14 cellular contexts compared by ENCODE assay signal in genomic region chr4:177177446-177178160, GRCh38.
A peak's percentile ranks its signal among the peaks of the same experiment; 100 is the strongest.
DNase-seq lines count a peak whose midpoint lies in the region; ATAC-seq, FAIRE-seq and TF ChIP-seq lines count a peak whose summit lies in the region.
"Had no signal": no experiment of that assay in that cellular context is flagged by ENCODE, and none has a peak within 500 bp of the region (broad histone marks: within the 10 kb centered on the region; RNA-seq: fewer than 3 reads in every experiment).

No MANE protein-coding gene starts in this region.

- CTCF ChIA-PET in GM12878 (lab: Yijun Ruan, JAX) = interaction anchor here (0.6 kb wide), 1 partner anchor 37 kb away, joined by 3 read pairs; no protein-coding TSS in a partner anchor

- WGBS in GM12878 (ENCODE audit: insufficient coverage, insufficient replicate concordance, low lambda C conversion rate, missing lambda C conversion rate) = 4% methylated on average over 1 of the region's 1 CpG
- 38% methylated on average over 1 of the region's 1 CpG; no CpG with 5 or more reads in 1 of the 2 donors for WGBS in gastroesophageal sphincter (ENCODE audit: low coverage in 1 of 2), 2 donors

- H3K9me3 ChIP-seq in GM12878 (replicated peaks; ENCODE audit: control insufficient read depth, insufficient read depth, low read length) (no peaks in the 10 kb centered on the region), gastroesophageal sphincter (no peaks in the 10 kb centered on the region), skeletal muscle satellite cell (replicated peaks; ENCODE audit: low read length) (no peaks in the 10 kb centered on the region)
- H3K9me3 ChIP-seq: heart left ventricle had no signal

- H3K36me3 ChIP-seq in GM12878 (ENCODE audit: control insufficient read depth in 2 of 2, insufficient read depth in 2 of 2, low read length in 1 of 2) = no peaks in the 10 kb centered on the region
- H3K36me3 ChIP-seq in gastroesophageal sphincter = no peaks in the 10 kb centered on the region
- H3K36me3 ChIP-seq in skeletal muscle satellite cell (ENCODE audit: insufficient read depth, low read length) = no peaks in the 10 kb centered on the region
- H3K36me3 ChIP-seq: heart left ventricle had no signal

- no TSS peak for BruUV-seq in GM12878 (replicated peaks; lab: Mats Ljungman, UMichigan)

- H2AFZ ChIP-seq in GM12878 (ENCODE audit: control insufficient read depth, low read depth, low read length) = no peak overlapping the region

- TF ChIP-seq POLR2A in GM12878 (IDR thresholded peaks at IDR 0.05; ENCODE audit: low read depth, low read length) (no peak), gastroesophageal sphincter (IDR thresholded peaks at IDR 0.05) (no peak)

- POLR2A ChIA-PET in GM12878 (lab: Charles Lee) = no interaction called here

- no peak overlapping the region for H3K4me3 ChIP-seq in GM12878
- H3K4me3 ChIP-seq in gastroesophageal sphincter = no peak overlapping the region
- no peak overlapping the region for H3K4me3 ChIP-seq in skeletal muscle satellite cell (ENCODE audit: low read length)
- H3K4me3 ChIP-seq: heart left ventricle had no signal

- in situ Hi-C loops in GM12878 (cut with MboI) = no loop called here

- ATAC-seq in GM12878 (no peak), gastroesophageal sphincter (peak; percentile 73), left ventricle myocardium superior (no peak)
- ATAC-seq: heart left ventricle had no signal

- H3K27me3 ChIP-seq in GM12878 (replicated peaks in 1 of 2; ENCODE audit: control insufficient read depth in 2 of 2, insufficient read depth in 2 of 2, low read length in 1 of 2) (no peaks in the 10 kb centered on the region), gastroesophageal sphincter (no peaks in the 10 kb centered on the region), skeletal muscle satellite cell (ENCODE audit: control insufficient read depth, insufficient read depth, low read length) (no peaks in the 10 kb centered on the region)
- H3K27me3 ChIP-seq: heart left ventricle had no signal

- DNase-seq in EH (ENCODE audit: low read depth) = peak; percentile 70
- DNase-seq in GM12878 (ENCODE audit: low read depth, low spot score) = no peak
- no peak for DNase-seq in activated CD4-positive, alpha-beta T cell treated with anti-CD3 and anti-CD28 coated beads for 48 hours
- DNase-seq in NCI-H146 treated with DMSO at 0.1 percent for 48 hours (lab: John Stamatoyannopoulos, UW; ENCODE audit: unreplicated experiment) = no peak
- DNase-seq in NCI-H82 treated with DMSO at 0.1 percent for 48 hours (lab: John Stamatoyannopoulos, UW; ENCODE audit: unreplicated experiment) = no peak
- DNase-seq in left ventricle myocardium superior = no peak
- DNase-seq: activated CD4-positive, alpha-beta T cell treated with anti-CD3 and anti-CD28 coated beads for 1 hour; activated CD8-positive, alpha-beta memory T cell treated with anti-CD3 and anti-CD28 coated beads, Interleukin-2, amount 50 U/mL, for 4 hours; heart left ventricle; NCI-H1930; NCI-H510A; SIG-M5 had no signal

- FAIRE-seq in GM12878 (lab: Jason Lieb, UNC) = no peak

- no peaks in the 10 kb centered on the region for H4K20me1 ChIP-seq in GM12878 (ENCODE audit: control insufficient read depth, insufficient read depth)

- no peak for TF ChIP-seq RAD21 in GM12878 (IDR thresholded peaks at IDR 0.05; ENCODE audit: insufficient read depth, low read depth, low read length)

- H3K4me2 ChIP-seq in GM12878 (ENCODE audit: control insufficient read depth, insufficient read depth) (no peak overlapping the region), skeletal muscle satellite cell (ENCODE audit: low read length) (peak overlapping the region; percentile 62)

- SMC1A ChIA-PET in GM12878 (lab: Charles Lee; ENCODE audit: uncharacterized antibody, unreplicated experiment) = no interaction called here

- TF ChIP-seq EP300 in GM12878 (IDR thresholded peaks at IDR 0.05; ENCODE audit: borderline replicate concordance in 1 of 2, control insufficient read depth in 1 of 2, low read depth in 2 of 2, low read length in 2 of 2) = no peak
- TF ChIP-seq EP300 in gastroesophageal sphincter (IDR thresholded peaks at IDR 0.05) = no peak

- H3K4me1 ChIP-seq in GM12878 (ENCODE audit: control insufficient read depth, insufficient read depth, low read length) = no peaks in the 10 kb centered on the region
- H3K4me1 ChIP-seq in gastroesophageal sphincter = peaks cover 0 to 11% (median 0%) of the 10 kb centered on the region in 3 donors
- H3K4me1 ChIP-seq in skeletal muscle satellite cell (ENCODE audit: control insufficient read depth, insufficient read depth, low read length) = peaks cover 17% of the 10 kb centered on the region

- H3K79me2 ChIP-seq in GM12878 (ENCODE audit: control insufficient read depth, insufficient read depth, low read length) = no peaks in the 10 kb centered on the region

- H3K27ac ChIP-seq in GM12878 (ENCODE audit: control insufficient read depth, insufficient read depth) (no peak overlapping the region), gastroesophageal sphincter (peak overlapping the region in 2 of 4 donors; percentile 20 to 33)
- H3K27ac ChIP-seq: heart left ventricle had no signal

- RAD21 ChIA-PET in GM12878 (lab: Charles Lee; ENCODE audit: unreplicated experiment) = no interaction called here

- TF ChIP-seq CTCF in GM12878 (IDR thresholded peaks at IDR 0.05 in 2 of 3, conservative IDR thresholded peaks at IDR 0.05 in 1 of 3; ENCODE audit: control insufficient read depth in 2 of 3, extremely low read depth in 1 of 3, insufficient read depth in 1 of 3, low read depth in 3 of 3, low read length in 3 of 3) = no peak
- no peak for TF ChIP-seq CTCF in gastroesophageal sphincter (IDR thresholded peaks at IDR 0.05)

- no peak overlapping the region for H3K9ac ChIP-seq in GM12878 (ENCODE audit: control insufficient read depth, insufficient read depth, low read length)
- peak overlapping the region; percentile 1 for H3K9ac ChIP-seq in skeletal muscle satellite cell (ENCODE audit: low read depth, low read length)

- intact Hi-C loops in GM12878 (cut with micrococcal nuclease; ENCODE audit: unreplicated experiment) = no loop called here
- intact Hi-C loops in left ventricle myocardium superior (cut with micrococcal nuclease) = no loop called here

TF ChIP-seq in GM12878, 131 proteins besides CTCF, POLR2A, EP300 and RAD21:
- TF ChIP-seq BCL3 (IDR thresholded peaks at IDR 0.05; ENCODE audit: borderline replicate concordance, insufficient read depth, low read depth, low read length, poor library complexity, severe bottlenecking) = peak; percentile 17
- no peak for TF ChIP-seq GATAD2B (conservative IDR thresholded peaks at IDR 0.05; ENCODE audit: low read depth)
